Comparison of ENCODE assay signal across 9 cellular contexts in the genomic region with DNA sequence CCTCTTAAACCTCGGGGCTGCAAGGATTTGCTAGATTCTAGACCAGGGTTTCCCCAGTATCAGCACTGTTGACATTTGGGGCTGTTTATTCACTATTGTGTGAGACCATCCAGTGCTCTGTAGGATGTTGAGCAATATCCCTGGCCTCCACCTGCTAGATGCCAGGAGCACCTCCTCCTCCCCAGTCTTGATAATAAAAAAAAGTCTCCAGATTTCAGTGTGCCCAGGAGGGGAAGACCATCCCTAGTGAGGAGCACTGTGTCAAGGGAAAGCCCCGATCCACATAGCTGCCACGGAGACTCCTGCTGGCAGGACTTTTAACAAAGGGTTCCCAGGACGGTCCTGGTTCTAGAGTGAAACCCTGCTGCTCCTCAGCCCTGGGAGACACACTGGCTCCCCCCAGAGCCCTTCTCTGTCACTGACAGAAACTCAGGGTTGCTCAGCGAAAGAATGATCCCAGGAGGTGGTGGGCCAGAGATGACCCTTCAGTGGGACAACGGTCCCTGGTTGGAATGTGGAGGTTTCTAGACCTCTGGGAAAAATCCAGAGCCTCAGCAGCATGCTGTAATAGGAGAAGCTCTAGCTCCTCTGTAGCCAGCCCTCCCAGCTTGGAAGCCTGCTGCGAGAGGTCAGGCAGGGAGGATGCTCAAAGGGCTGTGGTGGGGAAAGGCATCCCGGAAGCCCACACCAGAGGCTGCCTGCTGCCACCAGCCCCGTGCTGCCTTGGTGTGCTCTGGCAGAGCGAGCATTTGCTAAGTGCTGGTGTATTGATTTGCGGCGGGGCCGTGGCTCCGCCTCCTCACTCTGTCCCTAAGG. TPM values are rescaled to one million over a fixed set of nuclear protein-coding genes. Genes with fewer than 3 reads are reported as not detected.
DNase-seq lines count a peak whose midpoint lies in the region; ATAC-seq and TF ChIP-seq lines count a peak whose summit lies in the region.
"Had no signal": no experiment of that assay in that cellular context is flagged by ENCODE, and none has a peak within 500 bp of the region (broad histone marks: within the 10 kb centered on the region; RNA-seq: fewer than 3 reads in every experiment).

No MANE protein-coding gene starts in this region.

- TF ChIP-seq CTCF in NB4 (IDR thresholded peaks at IDR 0.05; ENCODE audit: low read depth, low read length) (peak; percentile 23), brain (conservative IDR thresholded peaks at IDR 0.05) (peak; percentile 48 to 55)

- H3K18ac ChIP-seq in mesendoderm (ENCODE audit: low read length), result no peak overlapping the region

- no peak overlapping the region for H4K5ac ChIP-seq in mesendoderm (ENCODE audit: low read length)

- no peak overlapping the region for H3K9ac ChIP-seq in mesendoderm (ENCODE audit: low read length)

- H3K27me3 Mint-ChIP-seq in brain, result peaks cover 17% of the 10 kb centered on the region

- H3K4me2 ChIP-seq in mesendoderm (ENCODE audit: low read length), result no peak overlapping the region

- no peak overlapping the region for H3K23ac ChIP-seq in mesendoderm (ENCODE audit: low read length)

- H3K27ac Mint-ChIP-seq in brain, result peak overlapping the region; percentile 84 to 92 (median 88)

- H3K36me3 Mint-ChIP-seq in brain, result no peaks in the 10 kb centered on the region

- H2BK5ac ChIP-seq in mesendoderm (ENCODE audit: low read length), result no peak overlapping the region

- no peaks in the 10 kb centered on the region for H3K79me1 ChIP-seq in mesendoderm (ENCODE audit: low read length)

- H2BK15ac ChIP-seq in mesendoderm (replicated peaks; ENCODE audit: low read depth), result no peak overlapping the region

- TF ChIP-seq POLR2A in NB4 (IDR thresholded peaks at IDR 0.05; ENCODE audit: extremely low read depth, insufficient read length), result no peak

- H3K27me3 ChIP-seq in mesendoderm (ENCODE audit: insufficient read depth, low read length, poor library complexity), result no peaks in the 10 kb centered on the region

- H3K4me1 Mint-ChIP-seq in brain, result peaks cover 61% of the 10 kb centered on the region

- no peaks in the 10 kb centered on the region for H3K36me3 ChIP-seq in mesendoderm (ENCODE audit: control insufficient read depth, insufficient read depth, low read length)

- no peak overlapping the region for H3K27ac ChIP-seq in mesendoderm (ENCODE audit: low read depth, low read length)

- no peak overlapping the region for H3K56ac ChIP-seq in mesendoderm (ENCODE audit: low read length)

- H2AK5ac ChIP-seq in mesendoderm (ENCODE audit: low read length), result no peak overlapping the region

- DNase-seq in AG20443 (ENCODE audit: low spot score) (peak; percentile 49), NB4 (ENCODE audit: low read depth) (peak; percentile 30), mesendoderm (peak; percentile 89), foreskin melanocyte (no peak)
- DNase-seq: activated CD4-positive, CD25-positive, alpha-beta regulatory T cell treated with anti-CD3 and anti-CD28 coated beads, Interleukin-2, amount 50 U/mL, for 72 hours had no signal

- H3K79me2 ChIP-seq in mesendoderm (ENCODE audit: control insufficient read depth, insufficient read depth, low read length), result no peaks in the 10 kb centered on the region

- H2BK120ac ChIP-seq in mesendoderm (ENCODE audit: low read depth, low read length), result no peak overlapping the region

- WGBS in mesendoderm (ENCODE audit: extremely low coverage, insufficient coverage, low lambda C conversion rate), result no CpG with 5 or more reads among the region's 14 CpGs

- H3K4me3 Mint-ChIP-seq in brain, result peak overlapping the region in 2 of 5 experiments; percentile 27 to 40

- no peaks in the 10 kb centered on the region for H3K9me3 Mint-ChIP-seq in brain

- H3K4me1 ChIP-seq in mesendoderm (ENCODE audit: control insufficient read depth, low read depth, low read length), result peaks cover 5% of the 10 kb centered on the region

- H3K4ac ChIP-seq in mesendoderm (ENCODE audit: low read depth, low read length), result no peak overlapping the region

- no peak overlapping the region for H3K4me3 ChIP-seq in NB4 (ENCODE audit: low read depth, low read length)
- no peak overlapping the region for H3K4me3 ChIP-seq in mesendoderm (ENCODE audit: low read length)

- ATAC-seq in HG02970 (IDR thresholded peaks at IDR 0.05; ENCODE audit: low FRiP score, unreplicated experiment) (no peak), HG03280 (IDR thresholded peaks at IDR 0.05; ENCODE audit: unreplicated experiment) (no peak), HG03521 (IDR thresholded peaks at IDR 0.05; ENCODE audit: unreplicated experiment) (no peak)

- no peak overlapping the region for H4K8ac ChIP-seq in mesendoderm (ENCODE audit: low read depth, low read length)

RNA-seq across cellular contexts. Expression of a gene that starts 20.3 kb away (rescaled TPM):
- polyA plus RNA-seq in brain (ENCODE audit: insufficient read depth, low read depth, low replicate concordance), result 2.3 TPM
- polyA plus RNA-seq in mesendoderm (2013, experiment 1 of 2), result 0.48 TPM
- 0.62 TPM for polyA plus RNA-seq in mesendoderm (2013, experiment 2 of 2)

RNA-seq across cellular contexts. Expression of a gene that starts 34.1 kb away (rescaled TPM):
- 25.9 TPM for polyA plus RNA-seq in brain (ENCODE audit: insufficient read depth, low read depth, low replicate concordance)
- 67.9 TPM for polyA plus RNA-seq in mesendoderm (2013, experiment 1 of 2)
- 70.6 TPM for polyA plus RNA-seq in mesendoderm (2013, experiment 2 of 2)

RNA-seq across cellular contexts. Expression of a gene that starts 35.7 kb away (rescaled TPM):
- 42.2 TPM for polyA plus RNA-seq in brain (ENCODE audit: insufficient read depth, low read depth, low replicate concordance)
- polyA plus RNA-seq in mesendoderm (2013, experiment 1 of 2), result 210 TPM
- 205 TPM for polyA plus RNA-seq in mesendoderm (2013, experiment 2 of 2)
